In the genomic region with DNA sequence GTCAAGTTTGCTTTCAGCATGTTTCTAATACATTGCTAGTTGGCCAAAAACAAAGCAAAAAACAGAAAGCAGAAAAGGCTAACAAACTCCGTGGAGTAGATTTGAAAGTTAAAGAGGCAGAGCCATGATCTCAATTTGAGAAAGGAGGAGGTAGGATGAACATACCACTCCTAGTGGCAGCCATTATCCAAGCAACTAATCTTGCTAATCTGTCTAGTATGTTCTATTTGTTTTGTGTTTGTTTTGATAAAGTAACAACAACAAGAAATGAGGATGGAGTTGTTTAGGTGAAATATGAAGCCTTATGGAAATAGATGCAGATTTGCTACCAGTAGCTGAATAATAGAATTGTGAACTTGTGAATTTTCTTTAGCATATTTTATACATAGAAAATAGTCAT, we compare ENCODE assay signal across 16 cellular contexts.
A peak's percentile ranks its signal among the peaks of the same experiment; 100 is the strongest.
DNase-seq lines count a peak whose midpoint lies in the region; ATAC-seq and TF ChIP-seq lines count a peak whose summit lies in the region.
"Had no signal": no experiment of that assay in that cellular context is flagged by ENCODE, and none has a peak within 500 bp of the region (broad histone marks: within the 10 kb centered on the region; RNA-seq: fewer than 3 reads in every experiment).

No MANE protein-coding gene starts in this region.

- DNase-seq in AG04449 (ENCODE audit: low read depth, low spot score) = no peak
- peak; percentile 28 for DNase-seq in G401 (ENCODE audit: low spot score)
- DNase-seq in PC-3 = no peak
- DNase-seq in choroid plexus epithelial cell (ENCODE audit: low read depth) = peak; percentile 30
- no peak for DNase-seq in stimulated activated CD4-positive, alpha-beta T cell treated with anti-CD3 and anti-CD28 coated beads, Interleukin-2, amount 100 ng/mL, for 24 hours
- no peak for DNase-seq in stimulated activated CD4-positive, alpha-beta T cell treated with anti-CD3 and anti-CD28 coated beads, Interleukin-4, amount 100 ng/mL, for 4 hours
- DNase-seq in SK-N-DZ (ENCODE audit: low spot score) = no peak
- DNase-seq: activated CD4-positive, alpha-beta T cell treated with anti-CD3 and anti-CD28 coated beads for 4 hours; activated T-cell treated with anti-CD3 and anti-CD28 coated beads, Interleukin-2, amount 50 U/mL, for 24 hours; DMS53; erythroblast; NCI-H1694; NCI-H510A treated with DMSO at 0.1 percent for 48 hours; stomach; T-helper 9 cell had no signal

- H3K9me2 ChIP-seq in PC-3 (replicated peaks; ENCODE audit: low read length) = no peaks in the 10 kb centered on the region

- POLR2A ChIA-PET in AG04449 (lab: Yijun Ruan, JAX) = no interaction called here
- POLR2A ChIA-PET in PC-3 (lab: Charles Lee; ENCODE audit: unreplicated experiment) = no interaction called here

- H3K9me3 ChIP-seq in PC-3 (ENCODE audit: low read length) = no peaks in the 10 kb centered on the region
- H3K9me3 ChIP-seq: stomach had no signal

- no peak overlapping the region for H3K4me2 ChIP-seq in PC-3 (ENCODE audit: low read length)

- no peaks in the 10 kb centered on the region for H3F3A ChIP-seq in PC-3 (ENCODE audit: low read length, unreplicated experiment)

- H3K79me2 ChIP-seq in PC-3 (ENCODE audit: low read length) = no peaks in the 10 kb centered on the region

- H3K36me3 ChIP-seq in PC-3 (ENCODE audit: low read depth, low read length) = no peaks in the 10 kb centered on the region
- H3K36me3 ChIP-seq: stomach had no signal

- H3K9ac ChIP-seq in PC-3 (ENCODE audit: low read length) = no peak overlapping the region

- CTCF ChIA-PET in AG04449 (lab: Yijun Ruan, JAX) (interaction anchor here (1.5 kb wide), 1 partner anchor 18 kb away, joined by 4 read pairs; no protein-coding TSS in a partner anchor), PC-3 (lab: Charles Lee) (no interaction called here)

- intact Hi-C loops in PC-3 (cut with micrococcal nuclease) = no loop called here

- no peaks in the 10 kb centered on the region for H4K20me1 ChIP-seq in PC-3 (ENCODE audit: low read length)

- no peak overlapping the region for H3K4me3 ChIP-seq in AG04449 (ENCODE audit: low read depth, low read length)
- no peak overlapping the region for H3K4me3 ChIP-seq in PC-3 (ENCODE audit: low read length)
- H3K4me3 ChIP-seq in choroid plexus epithelial cell (ENCODE audit: low read depth, low read length) = no peak overlapping the region
- H3K4me3 ChIP-seq: stomach had no signal

- H2AFZ ChIP-seq in PC-3 (ENCODE audit: low read length) = no peak overlapping the region

- H3K4me1 ChIP-seq in PC-3 (ENCODE audit: insufficient read depth, low read length) = peaks cover 18% of the 10 kb centered on the region

- peak; percentile 4 for TF ChIP-seq CTCF in AG04449 (IDR thresholded peaks at IDR 0.05; ENCODE audit: insufficient read depth, low read length, missing control alignments)
- TF ChIP-seq CTCF in PC-3 (conservative IDR thresholded peaks at IDR 0.05; ENCODE audit: low read depth, low read length) = peak; percentile 27; the same call in 1 of the 2 replicates
- peak; percentile 44 for TF ChIP-seq CTCF in choroid plexus epithelial cell (conservative IDR thresholded peaks at IDR 0.05; ENCODE audit: low read depth, low read length)

- no TSS peak for BruUV-seq in PC-3 (replicated peaks; lab: Mats Ljungman, UMichigan)

- in situ Hi-C loops in G401 (cut with HindIII; ENCODE audit: low sequenced_read_pairs) = no loop called here

- ATAC-seq in PC-3 = no peak
- ATAC-seq in HG02798 (IDR thresholded peaks at IDR 0.05; ENCODE audit: poor library complexity, unreplicated experiment) = no peak

- H3K27ac ChIP-seq in PC-3 (ENCODE audit: low read length) = no peak overlapping the region
- H3K27ac ChIP-seq: stomach had no signal

- no peaks in the 10 kb centered on the region for H3K27me3 ChIP-seq in PC-3 (ENCODE audit: low read length)
- H3K27me3 ChIP-seq: stomach had no signal

Comparison
In these comparisons a context has a peak if more than half of its experiments do, and no peak if none do; other contexts are left out.
1. DNase-seq: peak in G401 (single experiment) and choroid plexus epithelial cell (single experiment); none in AG04449 (single experiment), PC-3 (single experiment), stimulated activated CD4-positive, alpha-beta T cell treated with anti-CD3 and anti-CD28 coated beads, Interleukin-2, amount 100 ng/mL, for 24 hours (0 of 2), stimulated activated CD4-positive, alpha-beta T cell treated with anti-CD3 and anti-CD28 coated beads, Interleukin-4, amount 100 ng/mL, for 4 hours (0 of 2) and SK-N-DZ (single experiment).
2. Peak in every context shown above with its lines, with median percentiles within 50 percentile points of each other: CTCF ChIP-seq.